ENCODE assay signal across 8 cellular contexts in the genomic region with DNA sequence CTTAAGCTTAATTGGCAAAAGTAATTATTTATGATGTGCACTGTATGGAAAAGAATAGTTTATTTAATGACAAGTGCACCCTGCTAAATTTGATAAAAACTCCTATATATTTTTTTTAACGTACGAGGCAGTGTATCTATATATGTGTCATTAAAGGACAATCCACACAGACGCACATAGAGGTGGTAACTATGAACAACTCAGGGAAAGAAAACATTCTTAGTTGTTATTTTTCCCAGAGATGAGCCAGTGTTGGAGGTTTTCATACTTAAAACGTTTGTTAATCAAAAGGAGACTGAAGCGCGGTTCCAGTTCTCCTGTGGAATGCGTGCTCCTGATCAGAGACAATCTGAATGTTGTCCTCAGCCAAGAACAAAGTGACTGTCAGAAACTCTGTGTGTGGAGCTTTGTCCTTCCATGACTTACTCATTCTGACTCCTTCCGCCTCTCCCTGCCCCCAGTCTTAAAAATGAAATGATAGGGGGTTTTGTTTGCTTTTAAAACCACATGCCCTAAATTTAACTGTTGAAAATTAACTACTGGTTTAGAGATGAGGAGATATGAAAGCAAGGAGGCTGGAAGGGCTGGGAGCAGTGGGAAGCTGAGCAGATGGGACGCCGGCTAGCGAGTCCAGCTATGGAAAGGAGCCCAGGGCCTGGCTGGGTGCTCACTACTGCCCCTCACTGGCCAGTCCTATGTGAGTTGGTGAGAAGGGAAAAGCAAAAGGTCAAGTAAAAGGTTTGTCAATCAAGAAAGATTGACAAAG.
DNase-seq lines count a peak whose midpoint lies in the region; ATAC-seq and TF ChIP-seq lines count a peak whose summit lies in the region.

No MANE protein-coding gene starts in this region.

- H3K27me3 ChIP-seq in right atrium auricular region (no peaks in the 10 kb centered on the region), gastrocnemius medialis (no peaks in the 10 kb centered on the region)

- H3K4me3 ChIP-seq in right atrium auricular region (peak overlapping the region in 1 of 2 donors; percentile 18), gastrocnemius medialis (no peak overlapping the region)

- in situ Hi-C loops in gastrocnemius medialis (cut with MboI; ENCODE audit: low sequenced_read_pairs in 4 of 4) = no loop called here

- ATAC-seq in WTC11 (peak; percentile 89), gastrocnemius medialis (peak; percentile 17 to 20), HG03571 (IDR thresholded peaks at IDR 0.05; ENCODE audit: unreplicated experiment) (no peak)

- TF ChIP-seq CTCF in WTC11 (IDR thresholded peaks at IDR 0.05) (peak; percentile 75), right atrium auricular region (IDR thresholded peaks at IDR 0.05) (peak; percentile 33 to 73), gastrocnemius medialis (IDR thresholded peaks at IDR 0.05 in 4 of 5, conservative IDR thresholded peaks at IDR 0.05 in 1 of 5) (peak; percentile 44 to 64 (median 59))

- no peaks in the 10 kb centered on the region for H3K9me3 Mint-ChIP-seq in WTC11

- DNase-seq in NCI-H146 (lab: John Stamatoyannopoulos, UW) = peak; percentile 3
- no peak for DNase-seq in NCI-H146 treated with DMSO at 0.1 percent for 48 hours (lab: John Stamatoyannopoulos, UW; ENCODE audit: unreplicated experiment)
- peak; percentile 80 for DNase-seq in WTC11 (ENCODE audit: low spot score)
- peak; percentile 73 for DNase-seq in right atrium auricular region (ENCODE audit: low spot score)
- DNase-seq in gastrocnemius medialis = peak in 1 of 2 donors; percentile 61
- no peak for DNase-seq in NCI-H2196 (lab: John Stamatoyannopoulos, UW; ENCODE audit: unreplicated experiment)
- DNase-seq in NCI-H774 (lab: John Stamatoyannopoulos, UW) = no peak

- no peak for TF ChIP-seq POLR2A in gastrocnemius medialis (IDR thresholded peaks at IDR 0.05)

- peak overlapping the region; percentile 84 to 89 for H3K27ac ChIP-seq in right atrium auricular region
- peak overlapping the region; percentile 82 to 90 (median 87) for H3K27ac ChIP-seq in gastrocnemius medialis

- CTCF ChIA-PET in WTC11 (lab: Charles Lee) = interaction anchor here (0.6 to 4.0 kb wide), 58 partner anchors 8 to 467 kb away, joined by 3 to 33 read pairs (median 4); no protein-coding TSS in a partner anchor

- intact Hi-C loops in gastrocnemius medialis (cut with DNase I; ENCODE audit: low total_unique reads) = no loop called here

- H3K9me3 ChIP-seq in right atrium auricular region = no peaks in the 10 kb centered on the region
- no peaks in the 10 kb centered on the region for H3K9me3 ChIP-seq in gastrocnemius medialis

- H3K36me3 ChIP-seq in right atrium auricular region (peaks cover 36% of the 10 kb centered on the region), gastrocnemius medialis (peaks cover 0 to 42% of the 10 kb centered on the region in 2 donors)

- peaks cover 5% of the 10 kb centered on the region; the same call in 1 of the 2 replicates for H3K36me3 Mint-ChIP-seq in WTC11

- H3K27me3 Mint-ChIP-seq in WTC11 (ENCODE audit: low read depth) = no peaks in the 10 kb centered on the region

- H3K27ac Mint-ChIP-seq in WTC11 = no peak overlapping the region

- H3K4me3 Mint-ChIP-seq in WTC11 = no peak overlapping the region

- H3K4me1 ChIP-seq in right atrium auricular region (peaks cover 0 to 59% of the 10 kb centered on the region in 2 donors), gastrocnemius medialis (peaks cover 77 to 86% of the 10 kb centered on the region in 2 donors)

- POLR2A ChIA-PET in WTC11 (lab: Charles Lee) = interaction anchor here (0.6 kb wide), 2 partner anchors 23 to 252 kb away, joined by 3 to 4 read pairs; no protein-coding TSS in a partner anchor

- peaks cover 49% of the 10 kb centered on the region for H3K4me1 Mint-ChIP-seq in WTC11

TF ChIP-seq in WTC11, 78 proteins besides CTCF, POLR2A, EP300 and RAD21:
- TF ChIP-seq E2F4 (CRISPR knock-in tag; IDR thresholded peaks at IDR 0.05; ENCODE audit: borderline replicate concordance, low read depth) (no peak), NFE2L1 (CRISPR knock-in tag; IDR thresholded peaks at IDR 0.05) (no peak), USF1 (CRISPR knock-in tag; IDR thresholded peaks at IDR 0.05) (no peak)
- TF ChIP-seq, protein P1, sequence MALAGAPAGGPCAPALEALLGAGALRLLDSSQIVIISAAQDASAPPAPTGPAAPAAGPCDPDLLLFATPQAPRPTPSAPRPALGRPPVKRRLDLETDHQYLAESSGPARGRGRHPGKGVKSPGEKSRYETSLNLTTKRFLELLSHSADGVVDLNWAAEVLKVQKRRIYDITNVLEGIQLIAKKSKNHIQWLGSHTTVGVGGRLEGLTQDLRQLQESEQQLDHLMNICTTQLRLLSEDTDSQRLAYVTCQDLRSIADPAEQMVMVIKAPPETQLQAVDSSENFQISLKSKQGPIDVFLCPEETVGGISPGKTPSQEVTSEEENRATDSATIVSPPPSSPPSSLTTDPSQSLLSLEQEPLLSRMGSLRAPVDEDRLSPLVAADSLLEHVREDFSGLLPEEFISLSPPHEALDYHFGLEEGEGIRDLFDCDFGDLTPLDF (CRISPR knock-in tag; IDR thresholded peaks at IDR 0.05) = no peak

Comparison
In these comparisons a context has a peak if more than half of its experiments do, and no peak if none do; other contexts are left out.
1. DNase-seq: peak in NCI-H146 (single experiment), WTC11 (single experiment) and right atrium auricular region (single experiment); none in NCI-H146 treated with DMSO at 0.1 percent for 48 hours (single experiment), NCI-H2196 (single experiment) and NCI-H774 (single experiment).
2. Peak in every context shown above with its lines, with median percentiles within 50 percentile points of each other: CTCF ChIP-seq.